ENCODE assay signal across 14 cellular contexts in the genomic region with DNA sequence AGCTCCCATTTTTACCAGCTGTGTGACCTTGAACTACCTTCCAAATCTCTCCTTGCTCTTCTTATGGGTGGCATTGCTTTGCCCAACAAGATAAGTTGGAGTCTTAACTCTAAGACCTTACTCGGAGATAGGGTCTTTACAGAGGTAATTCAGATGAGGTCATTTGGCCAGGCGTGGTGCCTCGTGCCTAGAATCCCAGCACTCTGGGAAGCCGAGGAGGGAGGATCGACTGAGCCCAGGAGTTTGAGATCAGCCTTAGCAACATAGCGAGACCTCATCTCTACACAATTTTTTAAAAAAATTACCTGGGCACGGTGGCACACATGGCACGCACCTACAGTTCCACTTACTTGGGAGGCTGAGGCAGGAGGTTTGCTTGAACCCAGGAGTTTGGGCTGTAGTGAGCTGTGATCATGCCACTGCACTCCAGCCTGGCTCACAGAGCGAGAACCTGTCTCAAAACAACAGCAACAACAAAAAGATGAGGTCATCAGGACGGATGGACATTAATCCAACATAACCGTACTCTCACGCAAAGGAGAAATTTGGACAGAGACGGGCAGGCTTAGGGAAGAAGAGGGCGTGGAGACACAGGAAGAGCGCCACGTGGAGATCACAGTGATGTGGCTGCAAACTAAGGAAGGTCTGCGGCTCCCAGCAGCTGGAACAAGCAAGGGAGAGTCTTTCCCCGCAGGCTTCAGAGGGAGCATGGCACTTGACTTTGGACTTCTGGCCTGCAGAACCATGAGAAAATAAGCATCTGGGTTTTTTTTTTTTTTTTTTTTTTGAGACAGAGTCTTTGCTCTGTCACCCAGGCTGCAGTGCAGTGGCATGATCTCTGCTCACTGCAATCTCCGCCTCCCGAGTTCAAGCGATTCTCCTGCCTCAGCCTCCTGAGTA.
"Had no signal": no experiment of that assay in that cellular context is flagged by ENCODE, and none has a peak within 500 bp of the region (broad histone marks: within the 10 kb centered on the region; RNA-seq: fewer than 3 reads in every experiment).

No MANE protein-coding gene starts in this region.

- DNase-seq: colonic mucosa; dermis blood vessel endothelial cell; esophagus squamous epithelium; foreskin keratinocyte; immature natural killer cell; left ventricle myocardium superior; mesendoderm; naive B cell; sigmoid colon; stimulated activated CD4-positive, alpha-beta T cell treated with anti-CD3 and anti-CD28 coated beads, Interleukin-2, amount 100 ng/mL, for 24 hours; stimulated activated naive CD4-positive, alpha-beta T cell had no signal

- H3K4me3 ChIP-seq: colonic mucosa, esophagus squamous epithelium, sigmoid colon, skin epidermis had no signal

- ATAC-seq: foreskin keratinocyte, left ventricle myocardium superior had no signal

- H3K4me1 ChIP-seq: colonic mucosa, esophagus squamous epithelium, foreskin keratinocyte, sigmoid colon had no signal

- H3K9me3 ChIP-seq: colonic mucosa, neutrophil, sigmoid colon had no signal

- H3K36me3 ChIP-seq: colonic mucosa, esophagus squamous epithelium, neutrophil, sigmoid colon had no signal

- H3K27me3 ChIP-seq: colonic mucosa, foreskin keratinocyte, neutrophil had no signal

- FAIRE-seq: keratinocyte had no signal

- H3K27ac ChIP-seq: colonic mucosa, esophagus squamous epithelium, foreskin keratinocyte, neutrophil, sigmoid colon, skin epidermis had no signal
